In genomic region chr6:16237242-16237641, GRCh38 we compare ENCODE assay signal across 13 cellular contexts. TPM values are rescaled to one million over a fixed set of nuclear protein-coding genes. Genes with fewer than 3 reads are reported as not detected.
DNase-seq lines count a peak whose midpoint lies in the region; ATAC-seq and TF ChIP-seq lines count a peak whose summit lies in the region.
"Had no signal": no experiment of that assay in that cellular context is flagged by ENCODE, and none has a peak within 500 bp of the region (broad histone marks: within the 10 kb centered on the region; RNA-seq: fewer than 3 reads in every experiment).

No MANE protein-coding gene starts in this region.

- H3K9me3 ChIP-seq in Peyer's patch (no peaks in the 10 kb centered on the region), hepatocyte (ENCODE audit: low read depth) (no peaks in the 10 kb centered on the region)
- H3K9me3 ChIP-seq: left lung had no signal

- H3K4me3 ChIP-seq in Peyer's patch (no peak overlapping the region), hepatocyte (no peak overlapping the region)

- DNase-seq in activated CD4-positive, alpha-beta T cell treated with anti-CD3 and anti-CD28 coated beads for 36 hours = no peak
- DNase-seq in activated CD4-positive, alpha-beta T cell treated with anti-CD3 and anti-CD28 coated beads, Interleukin-2, amount 50 U/mL, for 48 hours = no peak
- DNase-seq in Peyer's patch (no peak), hepatocyte (ENCODE audit: low spot score) (no peak), SHP77 treated with DMSO at 0.1 percent for 48 hours (lab: John Stamatoyannopoulos, UW) (no peak), NCI-H146 treated with DMSO at 0.1 percent for 48 hours (lab: John Stamatoyannopoulos, UW; ENCODE audit: unreplicated experiment) (no peak), NCI-H82 (lab: John Stamatoyannopoulos, UW) (no peak)
- DNase-seq in stimulated activated naive B cell treated with anti-CD40 and anti-IgM and Interleukin-4, amounts not matched to agents 10 μg/mL and 1 μg/mL and 100 μg/mL, for 72 hours = no peak
- DNase-seq: activated effector memory CD4-positive, alpha-beta T cell treated with Interleukin-2 at 50 U/mL for 16 hours; NCI-H1092; T-helper 9 cell had no signal

- H3K9me3 Mint-ChIP-seq in activated CD4-positive, alpha-beta T cell treated with anti-CD3 and anti-CD28 coated beads for 36 hours (ENCODE audit: low read depth) = no peaks in the 10 kb centered on the region
- H3K9me3 Mint-ChIP-seq in stimulated activated naive B cell treated with anti-CD40 and anti-IgM and Interleukin-4, amounts not matched to agents 10 μg/mL and 1 μg/mL and 100 μg/mL, for 72 hours = no peaks in the 10 kb centered on the region
- H3K9me3 Mint-ChIP-seq: dendritic cell treated with granulocyte-macrophage colony-stimulating factor and Interleukin-4, amounts not matched to agents 40 ng/mL and 50 ng/mL, for 4 days had no signal

- H3K9me2 ChIP-seq in hepatocyte (replicated peaks; ENCODE audit: insufficient read depth) = no peaks in the 10 kb centered on the region

- H3K27ac ChIP-seq in Peyer's patch (peak overlapping the region in 3 of 4 donors; percentile 14 to 51 (median 22)), hepatocyte (no peak overlapping the region)

- TF ChIP-seq CTCF in Peyer's patch (IDR thresholded peaks at IDR 0.05) = no peak
- no peak for TF ChIP-seq CTCF in hepatocyte (IDR thresholded peaks at IDR 0.05; ENCODE audit: poor library complexity)

- no peak for TF ChIP-seq POLR2A in Peyer's patch (IDR thresholded peaks at IDR 0.05)

- no peaks in the 10 kb centered on the region for H3K27me3 ChIP-seq in Peyer's patch
- H3K27me3 ChIP-seq in hepatocyte = no peaks in the 10 kb centered on the region

- no peaks in the 10 kb centered on the region for H3K36me3 Mint-ChIP-seq in activated CD4-positive, alpha-beta T cell treated with anti-CD3 and anti-CD28 coated beads for 36 hours (ENCODE audit: low read depth)
- no peaks in the 10 kb centered on the region for H3K36me3 Mint-ChIP-seq in stimulated activated naive B cell treated with anti-CD40 and anti-IgM and Interleukin-4, amounts not matched to agents 10 μg/mL and 1 μg/mL and 100 μg/mL, for 72 hours

- H3K36me3 ChIP-seq in Peyer's patch (no peaks in the 10 kb centered on the region), hepatocyte (replicated peaks; ENCODE audit: insufficient read depth, low read depth) (no peaks in the 10 kb centered on the region)
- H3K36me3 ChIP-seq: left lung had no signal

- H3K4me1 ChIP-seq in Peyer's patch (peaks cover 0 to 14% (median 3%) of the 10 kb centered on the region in 4 donors), hepatocyte (ENCODE audit: insufficient read depth) (peaks cover 13% of the 10 kb centered on the region)

- H4K20me1 ChIP-seq in hepatocyte (ENCODE audit: insufficient read depth, poor library complexity, severe bottlenecking) = no peaks in the 10 kb centered on the region

- H3K27me3 Mint-ChIP-seq in activated CD4-positive, alpha-beta T cell treated with anti-CD3 and anti-CD28 coated beads for 36 hours = peaks cover 34% of the 10 kb centered on the region
- peaks cover 22 to 31% of the 10 kb centered on the region in 2 donors for H3K27me3 Mint-ChIP-seq in stimulated activated naive B cell treated with anti-CD40 and anti-IgM and Interleukin-4, amounts not matched to agents 10 μg/mL and 1 μg/mL and 100 μg/mL, for 72 hours

- WGBS in hepatocyte (ENCODE audit: low lambda C conversion rate, missing lambda C conversion rate) = 94% methylated on average over 7 of the region's 7 CpGs

- no peaks in the 10 kb centered on the region for H3K79me2 ChIP-seq in hepatocyte

- POLR2A ChIA-PET in activated CD4-positive, alpha-beta T cell treated with anti-CD3 and anti-CD28 coated beads for 36 hours (lab: Charles Lee) = interaction anchor here (1.2 kb wide), 1 partner anchor 177 kb away, joined by 4 read pairs; no protein-coding TSS in a partner anchor

- CTCF ChIA-PET in activated CD4-positive, alpha-beta T cell treated with anti-CD3 and anti-CD28 coated beads for 36 hours (lab: Charles Lee) = no interaction called here

- H3K4me2 ChIP-seq in hepatocyte = peak overlapping the region; percentile 48

- peak overlapping the region; percentile 74 for H3K4me3 Mint-ChIP-seq in activated CD4-positive, alpha-beta T cell treated with anti-CD3 and anti-CD28 coated beads for 36 hours
- peak overlapping the region; percentile 70 to 93 for H3K4me3 Mint-ChIP-seq in stimulated activated naive B cell treated with anti-CD40 and anti-IgM and Interleukin-4, amounts not matched to agents 10 μg/mL and 1 μg/mL and 100 μg/mL, for 72 hours

- ATAC-seq in activated CD4-positive, alpha-beta T cell treated with anti-CD3 and anti-CD28 coated beads for 36 hours = no peak
- ATAC-seq in stimulated activated naive B cell treated with anti-CD40 and anti-IgM and Interleukin-4, amounts not matched to agents 10 μg/mL and 1 μg/mL and 100 μg/mL, for 72 hours (replicated peaks) = no peak

- H3K4me1 Mint-ChIP-seq in activated CD4-positive, alpha-beta T cell treated with anti-CD3 and anti-CD28 coated beads for 36 hours = peaks cover 25% of the 10 kb centered on the region
- peaks cover 27 to 44% of the 10 kb centered on the region in 2 donors for H3K4me1 Mint-ChIP-seq in stimulated activated naive B cell treated with anti-CD40 and anti-IgM and Interleukin-4, amounts not matched to agents 10 μg/mL and 1 μg/mL and 100 μg/mL, for 72 hours

- intact Hi-C loops in activated CD4-positive, alpha-beta T cell treated with anti-CD3 and anti-CD28 coated beads for 36 hours (cut with DNase I, micrococcal nuclease) = no loop called here

- H2AFZ ChIP-seq in hepatocyte = no peak overlapping the region

- H3K27ac Mint-ChIP-seq in activated CD4-positive, alpha-beta T cell treated with anti-CD3 and anti-CD28 coated beads for 36 hours = no peak overlapping the region
- no peak overlapping the region for H3K27ac Mint-ChIP-seq in stimulated activated naive B cell treated with anti-CD40 and anti-IgM and Interleukin-4, amounts not matched to agents 10 μg/mL and 1 μg/mL and 100 μg/mL, for 72 hours

RNA-seq across cellular contexts. Expression of gene GMPR, which starts 1.1 kb away (rescaled TPM):
- total RNA-seq in activated CD4-positive, alpha-beta T cell treated with anti-CD3 and anti-CD28 coated beads for 36 hours = 1 to 10 TPM; 1.4 to 1.6 TPM
- 1 to 10 TPM in 3 of 4 donors, not detected in 1; 3.6 to 8.1 (median 6.3) TPM for total RNA-seq in Peyer's patch
- 6.1 and 8.7 TPM in 2 replicates for total RNA-seq in hepatocyte
- polyA plus RNA-seq in hepatocyte = 16.5 and 16.6 TPM in 2 replicates
